Comparison of ENCODE assay signal across 8 cellular contexts in genomic region chrX:51614353-51614752, GRCh38. TPM values are rescaled to one million over a fixed set of nuclear protein-coding genes. Genes with fewer than 3 reads are reported as not detected.
DNase-seq lines count a peak whose midpoint lies in the region; ATAC-seq and TF ChIP-seq lines count a peak whose summit lies in the region.

No MANE protein-coding gene starts in this region.

- H3K9me3 Mint-ChIP-seq in MCF 10A (ENCODE audit: unreplicated experiment) (no peaks in the 10 kb centered on the region), mesothelial cell of epicardium (peaks cover 18% of the 10 kb centered on the region)

- TF ChIP-seq CTCF in GM12874 (IDR thresholded peaks at IDR 0.05; ENCODE audit: insufficient read depth, low read depth, low read length) (peak; percentile 38; the same call in 1 of the 2 replicates), MCF 10A (IDR thresholded peaks at IDR 0.05; ENCODE audit: unreplicated experiment) (peak; percentile 54), mesothelial cell of epicardium (IDR thresholded peaks at IDR 0.05; ENCODE audit: unreplicated experiment) (peak; percentile 73)

- intact Hi-C loops in MCF 10A (cut with micrococcal nuclease): loop anchor here (1.0 kb wide), 1 partner anchor 647 kb away; no protein-coding TSS in a partner anchor

- H3K4me3 Mint-ChIP-seq in MCF 10A (ENCODE audit: unreplicated experiment) (no peak overlapping the region), mesothelial cell of epicardium (no peak overlapping the region)

- H3K27me3 Mint-ChIP-seq in MCF 10A (ENCODE audit: insufficient read depth, unreplicated experiment) (peaks cover 68% of the 10 kb centered on the region), mesothelial cell of epicardium (ENCODE audit: low read depth) (peaks cover 11% of the 10 kb centered on the region)

- POLR2A ChIA-PET in MCF 10A (lab: Yijun Ruan, JAX): no interaction called here

- CTCF ChIA-PET in MCF 10A (lab: Yijun Ruan, JAX): interaction anchor here (0.6 to 1.0 kb wide), 4 partner anchors 9 to 273 kb away, joined by 3 to 8 read pairs (median 3); no protein-coding TSS in a partner anchor

- DNase-seq in AG20443 (ENCODE audit: low spot score) (peak; percentile 23), NCI-H1417 treated with DMSO at 0.1 percent for 48 hours (lab: John Stamatoyannopoulos, UW) (peak; percentile 18), MCF 10A (ENCODE audit: unreplicated experiment) (peak; percentile 49), mesothelial cell of epicardium (ENCODE audit: low spot score in 2 of 2, unreplicated experiment in 2 of 2) (no peak)
- DNase-seq in activated naive CD4-positive, alpha-beta T cell treated with anti-CD3 and anti-CD28 coated beads, Interleukin-2, amount 50 U/mL, for 16 hours: no peak
- no peak for DNase-seq in activated CD4-positive, alpha-beta T cell treated with anti-CD3 and anti-CD28 coated beads for 1 hour

- H3K27ac Mint-ChIP-seq in MCF 10A (ENCODE audit: low read depth, unreplicated experiment) (no peak overlapping the region), mesothelial cell of epicardium (no peak overlapping the region)

- H3K36me3 Mint-ChIP-seq in MCF 10A (ENCODE audit: insufficient read depth, unreplicated experiment) (no peaks in the 10 kb centered on the region), mesothelial cell of epicardium (no peaks in the 10 kb centered on the region)

- ATAC-seq in HG02973 (IDR thresholded peaks at IDR 0.05; ENCODE audit: unreplicated experiment): no peak

- no peaks in the 10 kb centered on the region for H3K4me1 Mint-ChIP-seq in MCF 10A (ENCODE audit: insufficient read depth, unreplicated experiment)
- peaks cover 14% of the 10 kb centered on the region for H3K4me1 Mint-ChIP-seq in mesothelial cell of epicardium

- no TSS peak for BruUV-seq in MCF 10A (replicated peaks; lab: Mats Ljungman, UMichigan)

RNA-seq across cellular contexts. Expression of gene CENPVL3, which starts 4.4 kb away (rescaled TPM):
- total RNA-seq in MCF 10A (2022) (not detected in 2 replicates), mesothelial cell of epicardium (3.9 to 5.5 TPM (median 5.0 TPM) in 3 replicates)

Comparison
In these comparisons a context has a peak if more than half of its experiments do, and no peak if none do; other contexts are left out.
1. DNase-seq: peak in AG20443 (single experiment), NCI-H1417 treated with DMSO at 0.1 percent for 48 hours (single experiment) and MCF 10A (single experiment); none in mesothelial cell of epicardium (0 of 2), activated naive CD4-positive, alpha-beta T cell treated with anti-CD3 and anti-CD28 coated beads, Interleukin-2, amount 50 U/mL, for 16 hours (single experiment) and activated CD4-positive, alpha-beta T cell treated with anti-CD3 and anti-CD28 coated beads for 1 hour (single experiment).
2. Peak in every context shown above with its lines, with median percentiles within 50 percentile points of each other: CTCF ChIP-seq.